In the genomic region with DNA sequence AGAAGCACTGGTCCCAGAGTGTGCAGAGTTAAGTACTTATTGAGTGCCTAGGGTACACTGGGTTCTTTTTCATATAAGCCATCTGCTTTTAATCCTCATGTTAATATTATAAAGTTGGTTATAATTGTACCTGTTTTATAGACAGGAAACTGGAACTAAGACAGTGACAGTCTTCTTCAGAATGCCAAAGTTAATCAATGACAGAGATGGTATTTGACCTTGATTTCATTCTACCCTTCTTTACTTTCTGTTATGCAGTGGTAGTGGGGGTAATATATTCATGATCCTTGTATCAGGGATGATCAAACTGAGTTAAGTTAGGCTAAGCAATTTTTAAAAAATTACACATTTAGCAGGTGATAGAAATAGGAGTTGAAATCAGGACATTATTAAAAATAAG, we compare ENCODE assay signal across 29 cellular contexts.
A peak's percentile ranks its signal among the peaks of the same experiment; 100 is the strongest.
DNase-seq lines count a peak whose midpoint lies in the region; ATAC-seq and TF ChIP-seq lines count a peak whose summit lies in the region.
"Had no signal": no experiment of that assay in that cellular context is flagged by ENCODE, and none has a peak within 500 bp of the region (broad histone marks: within the 10 kb centered on the region; RNA-seq: fewer than 3 reads in every experiment).

No MANE protein-coding gene starts in this region.

- ATAC-seq in GM18508 (IDR thresholded peaks at IDR 0.05; ENCODE audit: insufficient read depth, unreplicated experiment) (peak; percentile 61), GM19395 (IDR thresholded peaks at IDR 0.05; ENCODE audit: unreplicated experiment) (peak; percentile 57), HG02623 (IDR thresholded peaks at IDR 0.05; ENCODE audit: unreplicated experiment) (peak; percentile 37), HG03175 (IDR thresholded peaks at IDR 0.05; ENCODE audit: unreplicated experiment) (peak; percentile 83), left lung (no peak)
- ATAC-seq: activated CD4-positive, CD25-positive, alpha-beta regulatory T cell treated with anti-CD3 and anti-CD28 coated beads, Interleukin-2, amount 50 U/mL, for 24 hours; effector memory CD8-positive, alpha-beta T cell; pancreas; Right ventricle myocardium inferior; upper lobe of right lung had no signal

- H3K4me3 ChIP-seq in left lung = no peak overlapping the region
- H3K4me3 ChIP-seq: adrenal gland, colonic mucosa, esophagus muscularis mucosa, pancreas, right atrium auricular region, upper lobe of right lung had no signal

- no peaks in the 10 kb centered on the region for H3K27me3 ChIP-seq in left lung
- H3K27me3 ChIP-seq: adrenal gland, BE2C, brain microvascular endothelial cell, colonic mucosa, esophagus muscularis mucosa, pancreas, right atrium auricular region, upper lobe of right lung had no signal

- H3K9me3 ChIP-seq in left lung = peaks cover 0 to 2% of the 10 kb centered on the region in 2 donors
- H3K9me3 ChIP-seq: adrenal gland, BE2C, colonic mucosa, esophagus muscularis mucosa, pancreas, right atrium auricular region, upper lobe of right lung had no signal

- H3K27ac ChIP-seq in left lung = no peak overlapping the region
- H3K27ac ChIP-seq: adrenal gland, brain microvascular endothelial cell, colonic mucosa, esophagus muscularis mucosa, pancreas, right atrium auricular region, upper lobe of right lung had no signal

- TF ChIP-seq CTCF in chondrocyte (IDR thresholded peaks at IDR 0.05) (no peak), left lung (IDR thresholded peaks at IDR 0.05) (no peak)

- no peak overlapping the region for H3K27ac Mint-ChIP-seq in chondrocyte (ENCODE audit: unreplicated experiment)
- H3K27ac Mint-ChIP-seq: effector memory CD8-positive, alpha-beta T cell; nephron had no signal

- DNase-seq in COR-L47 (lab: John Stamatoyannopoulos, UW) (no peak), chondrocyte (ENCODE audit: low spot score) (no peak), left lung (no peak), hypothalamus (lab: John Stamatoyannopoulos, UW) (no peak)
- DNase-seq: activated T-cell treated with anti-CD3 and anti-CD28 coated beads, Interleukin-2, amount 50 U/mL, for 1 hour; adrenal gland; BE2C; brain microvascular endothelial cell; colonic mucosa; DMS79; effector memory CD8-positive, alpha-beta T cell; HCEC 1CT; NCI-H1048; NCI-H187; NCI-H2227 treated with DMSO at 0.1 percent for 48 hours; NCI-H774; pancreas; stimulated activated CD4-positive, alpha-beta T cell treated with anti-CD3 and anti-CD28 coated beads, Interleukin-12 subunit alpha, Interleukin-12 subunit beta, amount 100 ng/mL, for 4 hours; SW 1271; upper lobe of right lung had no signal

- H3K36me3 ChIP-seq in left lung = no peaks in the 10 kb centered on the region
- H3K36me3 ChIP-seq: adrenal gland, BE2C, brain microvascular endothelial cell, colonic mucosa, esophagus muscularis mucosa, pancreas, right atrium auricular region, upper lobe of right lung had no signal

- peaks cover 7% of the 10 kb centered on the region for H3K27me3 Mint-ChIP-seq in chondrocyte (ENCODE audit: low read depth)

- no peak overlapping the region for H3K4me3 Mint-ChIP-seq in chondrocyte (ENCODE audit: unreplicated experiment)
- H3K4me3 Mint-ChIP-seq: effector memory CD8-positive, alpha-beta T cell; nephron had no signal

- no peaks in the 10 kb centered on the region for H3K4me1 Mint-ChIP-seq in chondrocyte (ENCODE audit: low read depth)
- H3K4me1 Mint-ChIP-seq: nephron had no signal

- no peaks in the 10 kb centered on the region for H3K4me1 ChIP-seq in left lung
- H3K4me1 ChIP-seq: adrenal gland, BE2C, colonic mucosa, pancreas, right atrium auricular region, upper lobe of right lung had no signal

- H3K36me3 Mint-ChIP-seq in chondrocyte (ENCODE audit: low read depth) = no peaks in the 10 kb centered on the region

- intact Hi-C loops in left lung (cut with DNase I) = no loop called here

- H3K9me3 Mint-ChIP-seq in chondrocyte (ENCODE audit: low read depth) = no peaks in the 10 kb centered on the region
- H3K9me3 Mint-ChIP-seq: effector memory CD8-positive, alpha-beta T cell had no signal
